ENCODE assay signal across 8 cellular contexts in the genomic region with DNA sequence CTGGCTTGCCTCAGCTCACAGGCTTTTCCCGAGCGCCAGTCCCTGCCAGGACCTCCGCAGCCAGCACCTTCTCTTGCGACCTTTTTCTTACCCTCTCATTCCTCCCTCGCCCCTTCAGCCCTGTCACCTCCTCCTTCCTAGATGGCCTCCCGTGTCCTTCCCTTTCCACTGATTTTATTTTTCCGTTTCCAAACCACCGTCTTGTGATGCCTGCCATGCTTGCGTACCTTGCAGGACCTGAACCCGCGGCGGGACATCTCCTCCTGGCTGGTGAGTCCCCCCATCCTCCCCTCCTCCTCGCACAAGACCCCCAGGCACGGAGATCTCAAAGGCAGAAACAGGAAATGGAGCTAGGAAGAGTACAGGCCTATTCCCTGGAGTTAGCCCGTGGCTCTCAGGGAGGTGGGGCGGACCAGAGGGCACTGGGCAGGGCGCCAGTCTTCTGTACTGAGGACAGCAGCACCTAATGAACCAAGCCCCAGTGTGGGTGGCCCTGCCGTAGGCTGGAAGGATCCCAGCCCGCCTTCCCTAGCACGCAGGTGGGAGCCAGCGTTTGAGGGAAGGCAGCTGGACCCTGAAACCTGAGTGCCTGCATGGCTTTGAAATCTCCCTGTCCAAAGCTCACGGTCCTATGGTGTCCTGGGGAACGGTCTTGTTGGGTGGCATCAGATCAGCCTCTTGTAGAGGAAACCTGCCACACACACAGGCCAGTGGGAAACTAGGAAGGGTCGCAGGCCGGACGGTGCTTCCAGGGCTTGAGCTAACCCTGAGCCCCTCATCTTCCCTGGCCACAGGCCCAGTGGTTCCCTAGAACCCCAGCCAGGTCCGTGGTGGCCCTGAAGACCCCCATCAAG. TPM values are rescaled to one million over a fixed set of nuclear protein-coding genes. Genes with fewer than 3 reads are reported as not detected.
A peak's percentile ranks its signal among the peaks of the same experiment; 100 is the strongest.
DNase-seq lines count a peak whose midpoint lies in the region; ATAC-seq and TF ChIP-seq lines count a peak whose summit lies in the region.

No MANE protein-coding gene starts in this region.

- H3K4me1 Mint-ChIP-seq in endodermal cell, result peaks cover 11% of the 10 kb centered on the region

- peak; percentile 53 for ATAC-seq in SK-N-SH treated with all-trans-retinoic acid at 6 μM for 48 hours
- ATAC-seq in GM19395 (IDR thresholded peaks at IDR 0.05; ENCODE audit: unreplicated experiment), result no peak
- no peak for ATAC-seq in GM19324 (IDR thresholded peaks at IDR 0.05; ENCODE audit: low FRiP score, unreplicated experiment)

- DNase-seq in COLO668 (lab: John Stamatoyannopoulos, UW; ENCODE audit: unreplicated experiment) (peak; percentile 64), endodermal cell (peak; percentile 88), ureter (ENCODE audit: low spot score) (peak; percentile 85)

- peaks cover 24% of the 10 kb centered on the region for H3K36me3 Mint-ChIP-seq in endodermal cell (ENCODE audit: low read depth)

- H3K4me3 Mint-ChIP-seq in endodermal cell, result peak overlapping the region; percentile 78

- no peaks in the 10 kb centered on the region for H3K9me3 Mint-ChIP-seq in endodermal cell

- H3K4me3 ChIP-seq in HUES6 (ENCODE audit: low read depth, low read length) (peak overlapping the region; percentile 91), endodermal cell (ENCODE audit: low read length) (peak overlapping the region; percentile 88), mononuclear cell (ENCODE audit: low read length) (peak overlapping the region; percentile 60)

- H3K27me3 ChIP-seq in HUES6 (ENCODE audit: control insufficient read depth, insufficient read depth, low read length) (peaks cover 7% of the 10 kb centered on the region; the same call in 1 of the 2 replicates), endodermal cell (ENCODE audit: control insufficient read depth, insufficient read depth, low read length, poor library complexity, severe bottlenecking) (no peaks in the 10 kb centered on the region), mononuclear cell (ENCODE audit: insufficient read depth, low read length) (no peaks in the 10 kb centered on the region)

- TF ChIP-seq CTCF in endodermal cell (conservative IDR thresholded peaks at IDR 0.05), result no peak

- H3K27ac ChIP-seq in HUES6 (ENCODE audit: low read depth, low read length) (no peak overlapping the region; the same call in 1 of the 2 replicates), endodermal cell (ENCODE audit: low read depth, low read length) (peak overlapping the region; percentile 72)

- 27 to 29% methylated on average over 20 to 27 of the region's 27 CpGs for WGBS in endodermal cell (ENCODE audit: insufficient coverage in 1 of 2, insufficient read length in 1 of 2), 2 experiments

- peak overlapping the region; percentile 80 for H3K9ac ChIP-seq in HUES6 (ENCODE audit: low read length)
- H3K9ac ChIP-seq in endodermal cell (ENCODE audit: extremely low read depth, low read length, poor library complexity, severe bottlenecking), result peak overlapping the region; percentile 64

- H3K27ac Mint-ChIP-seq in endodermal cell, result peak overlapping the region; percentile 88

- H3K9me3 ChIP-seq in HUES6 (ENCODE audit: control insufficient read depth, insufficient read depth, low read depth, low read length), result no peaks in the 10 kb centered on the region
- H3K9me3 ChIP-seq in endodermal cell (ENCODE audit: control insufficient read depth, low read length), result no peaks in the 10 kb centered on the region
- H3K9me3 ChIP-seq in mononuclear cell (ENCODE audit: low read depth, low read length), result no peaks in the 10 kb centered on the region

- peaks cover 4% of the 10 kb centered on the region for H3K27me3 Mint-ChIP-seq in endodermal cell (ENCODE audit: insufficient read depth)

- H3K36me3 ChIP-seq in HUES6 (ENCODE audit: control insufficient read depth, insufficient read depth, low read length) (peaks cover 33% of the 10 kb centered on the region), endodermal cell (ENCODE audit: control insufficient read depth, insufficient read depth, low read length) (peaks cover 29% of the 10 kb centered on the region)

- H3K4me1 ChIP-seq in HUES6 (ENCODE audit: control insufficient read depth, insufficient read depth, low read length), result peaks cover 24% of the 10 kb centered on the region
- peaks cover 3% of the 10 kb centered on the region for H3K4me1 ChIP-seq in endodermal cell (ENCODE audit: control insufficient read depth, insufficient read depth, low read length)
- H3K4me1 ChIP-seq in mononuclear cell (ENCODE audit: insufficient read depth, low read length), result peaks cover 47% of the 10 kb centered on the region

TF ChIP-seq in SK-N-SH treated with all-trans-retinoic acid at 6 μM for 48 hours, 23 proteins besides CTCF, POLR2A, EP300 and RAD21:
- TF ChIP-seq ZNF565 (CRISPR knock-in tag; conservative IDR thresholded peaks at IDR 0.05; ENCODE audit: low read depth) (no peak), CSDC2 (CRISPR knock-in tag; IDR thresholded peaks at IDR 0.05) (no peak), ZNF70 (CRISPR knock-in tag; IDR thresholded peaks at IDR 0.05) (no peak), ZC3H10 (CRISPR knock-in tag; IDR thresholded peaks at IDR 0.05) (no peak), TOX (CRISPR knock-in tag; IDR thresholded peaks at IDR 0.05; ENCODE audit: borderline replicate concordance) (no peak), SNAI2 (CRISPR knock-in tag; IDR thresholded peaks at IDR 0.05) (no peak), ARNTL (CRISPR knock-in tag; IDR thresholded peaks at IDR 0.05; ENCODE audit: borderline replicate concordance, low read depth) (no peak), ESRRG (CRISPR knock-in tag; IDR thresholded peaks at IDR 0.05) (no peak)
- TF ChIP-seq, protein P1, sequence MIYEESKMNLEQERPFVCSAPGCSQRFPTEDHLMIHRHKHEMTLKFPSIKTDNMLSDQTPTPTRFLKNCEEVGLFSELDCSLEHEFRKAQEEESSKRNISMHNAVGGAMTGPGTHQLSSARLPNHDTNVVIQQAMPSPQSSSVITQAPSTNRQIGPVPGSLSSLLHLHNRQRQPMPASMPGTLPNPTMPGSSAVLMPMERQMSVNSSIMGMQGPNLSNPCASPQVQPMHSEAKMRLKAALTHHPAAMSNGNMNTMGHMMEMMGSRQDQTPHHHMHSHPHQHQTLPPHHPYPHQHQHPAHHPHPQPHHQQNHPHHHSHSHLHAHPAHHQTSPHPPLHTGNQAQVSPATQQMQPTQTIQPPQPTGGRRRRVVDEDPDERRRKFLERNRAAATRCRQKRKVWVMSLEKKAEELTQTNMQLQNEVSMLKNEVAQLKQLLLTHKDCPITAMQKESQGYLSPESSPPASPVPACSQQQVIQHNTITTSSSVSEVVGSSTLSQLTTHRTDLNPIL (CRISPR knock-in tag; IDR thresholded peaks at IDR 0.05; ENCODE audit: low read depth), result no peak
- TF ChIP-seq, protein P2, sequence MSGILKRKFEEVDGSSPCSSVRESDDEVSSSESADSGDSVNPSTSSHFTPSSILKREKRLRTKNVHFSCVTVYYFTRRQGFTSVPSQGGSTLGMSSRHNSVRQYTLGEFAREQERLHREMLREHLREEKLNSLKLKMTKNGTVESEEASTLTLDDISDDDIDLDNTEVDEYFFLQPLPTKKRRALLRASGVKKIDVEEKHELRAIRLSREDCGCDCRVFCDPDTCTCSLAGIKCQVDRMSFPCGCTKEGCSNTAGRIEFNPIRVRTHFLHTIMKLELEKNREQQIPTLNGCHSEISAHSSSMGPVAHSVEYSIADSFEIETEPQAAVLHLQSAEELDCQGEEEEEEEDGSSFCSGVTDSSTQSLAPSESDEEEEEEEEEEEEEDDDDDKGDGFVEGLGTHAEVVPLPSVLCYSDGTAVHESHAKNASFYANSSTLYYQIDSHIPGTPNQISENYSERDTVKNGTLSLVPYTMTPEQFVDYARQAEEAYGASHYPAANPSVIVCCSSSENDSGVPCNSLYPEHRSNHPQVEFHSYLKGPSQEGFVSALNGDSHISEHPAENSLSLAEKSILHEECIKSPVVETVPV (CRISPR knock-in tag; IDR thresholded peaks at IDR 0.05), result no peak

RNA-seq across cellular contexts. Expression of a gene that starts 0.6 kb away (rescaled TPM):
- 10 to 100 TPM in 1 of 2 donors, 1 to 10 TPM in 1; 8.9 to 11.2 TPM for total RNA-seq in endodermal cell
- polyA plus RNA-seq in endodermal cell (2013, experiment 1 of 2), result 5.7 TPM
- 6.3 TPM for polyA plus RNA-seq in endodermal cell (2013, experiment 2 of 2)
- 1.8 TPM for total RNA-seq in mononuclear cell
- 60.1 TPM for total RNA-seq in ureter

RNA-seq across cellular contexts. Expression of a gene that starts 17.4 kb away (rescaled TPM):
- 100 to 1,000 TPM; 101 to 106 TPM for total RNA-seq in endodermal cell
- polyA plus RNA-seq in endodermal cell (2013, experiment 1 of 2), result 83.8 TPM
- polyA plus RNA-seq in endodermal cell (2013, experiment 2 of 2), result 72.3 TPM
- total RNA-seq in mononuclear cell, result not detected
- 54.5 TPM for total RNA-seq in ureter

RNA-seq across cellular contexts. Expression of a gene that starts 21.8 kb away (rescaled TPM):
- 100 to 1,000 TPM; 192 to 244 TPM for total RNA-seq in endodermal cell
- 230 TPM for polyA plus RNA-seq in endodermal cell (2013, experiment 1 of 2)
- 230 TPM for polyA plus RNA-seq in endodermal cell (2013, experiment 2 of 2)
- 95.5 TPM for total RNA-seq in mononuclear cell
- 156 TPM for total RNA-seq in ureter

RNA-seq across cellular contexts. Expression of a gene that starts 25.7 kb away (rescaled TPM):
- total RNA-seq in endodermal cell (100 to 1,000 TPM; 112 to 127 TPM), mononuclear cell (95.9 TPM), ureter (209 TPM)
- polyA plus RNA-seq in endodermal cell (2013, experiment 1 of 2), result 54.4 TPM
- polyA plus RNA-seq in endodermal cell (2013, experiment 2 of 2), result 49.1 TPM

RNA-seq across cellular contexts. Expression of a gene that starts 56.0 kb away (rescaled TPM):
- total RNA-seq in endodermal cell (1 to 10 TPM; 3.2 to 5.0 TPM), mononuclear cell (0.63 TPM), ureter (3.4 TPM)
- polyA plus RNA-seq in endodermal cell (2013, experiment 1 of 2), result 13.5 TPM
- polyA plus RNA-seq in endodermal cell (2013, experiment 2 of 2), result 12.8 TPM

Comparison
In these comparisons a context has a peak if more than half of its experiments do, and no peak if none do; other contexts are left out.
1. RNA of a gene that starts 17.4 kb away (total RNA-seq): 101 to 106 TPM in endodermal cell and 54.5 TPM in ureter (single experiment); not detected in mononuclear cell (single experiment); every median in the first group is over 10 times any median in the second.
2. Peak in every context shown above with its lines, with median percentiles within 50 percentile points of each other: DNase-seq and H3K4me3 ChIP-seq.